ENCODE assay signal across 10 cellular contexts in genomic region chr1:13356774-13357173, GRCh38. TPM values are rescaled to one million over a fixed set of nuclear protein-coding genes. Genes with fewer than 3 reads are reported as not detected.
A peak's percentile ranks its signal among the peaks of the same experiment; 100 is the strongest.
DNase-seq lines count a peak whose midpoint lies in the region; ATAC-seq and TF ChIP-seq lines count a peak whose summit lies in the region.
"Not testable (repeated sequence)": the region's sequence is repeated elsewhere in the genome, so short reads cannot be mapped to it uniquely, and the experiment has no call there.
"Had no signal": no experiment of that assay in that cellular context is flagged by ENCODE, and none has a peak within 500 bp of the region (broad histone marks: within the 10 kb centered on the region; RNA-seq: fewer than 3 reads in every experiment).

No MANE protein-coding gene starts in this region.

- not testable (repeated sequence) for H3K27ac Mint-ChIP-seq in activated CD8-positive, alpha-beta memory T cell treated with anti-CD3 and anti-CD28 coated beads, Interleukin-2, amount 10 ng/mL, durations not matched to agents 7 days and 5 days

- not testable (repeated sequence) for H4K20me1 ChIP-seq in smooth muscle cell (ENCODE audit: low read depth)

- DNase-seq in AML-193 (lab: John Stamatoyannopoulos, UW) (peak; percentile 16 to 47), MV-4-11 (lab: John Stamatoyannopoulos, UW) (peak; percentile 50), NT2/D1 (ENCODE audit: low read depth, low spot score) (peak; percentile 42), erythroblast (lab: John Stamatoyannopoulos, UW) (peak; percentile 48 to 65)
- peak; percentile 45 for DNase-seq in activated CD8-positive, alpha-beta memory T cell treated with anti-CD3 and anti-CD28 coated beads, Interleukin-2, amount 10 ng/mL, durations not matched to agents 7 days and 5 days
- DNase-seq in right lobe of liver; smooth muscle cell (lab: John Stamatoyannopoulos, UW; ENCODE audit: unreplicated experiment): not testable (repeated sequence)

- not testable (repeated sequence) for H3K9me3 Mint-ChIP-seq in activated CD8-positive, alpha-beta memory T cell treated with anti-CD3 and anti-CD28 coated beads, Interleukin-2, amount 10 ng/mL, durations not matched to agents 7 days and 5 days (ENCODE audit: low read depth)

- H3K27me3 Mint-ChIP-seq in activated CD8-positive, alpha-beta memory T cell treated with anti-CD3 and anti-CD28 coated beads, Interleukin-2, amount 10 ng/mL, durations not matched to agents 7 days and 5 days: not testable (repeated sequence)

- ATAC-seq in activated CD8-positive, alpha-beta memory T cell treated with anti-CD3 and anti-CD28 coated beads, Interleukin-2, amount 10 ng/mL, durations not matched to agents 7 days and 5 days: not testable (repeated sequence)
- peak in 2 of 4 donors; percentile 30 to 43 for ATAC-seq in right lobe of liver

- not testable (repeated sequence) for H3K9me3 ChIP-seq in NT2/D1 (ENCODE audit: insufficient read depth, low read length); right lobe of liver; smooth muscle cell (replicated peaks; ENCODE audit: low read depth)

- not testable (repeated sequence) for H2AFZ ChIP-seq in smooth muscle cell (ENCODE audit: low read depth)

- H3K36me3 Mint-ChIP-seq in activated CD8-positive, alpha-beta memory T cell treated with anti-CD3 and anti-CD28 coated beads, Interleukin-2, amount 10 ng/mL, durations not matched to agents 7 days and 5 days: not testable (repeated sequence)

- not testable (repeated sequence) for H3K4me1 Mint-ChIP-seq in activated CD8-positive, alpha-beta memory T cell treated with anti-CD3 and anti-CD28 coated beads, Interleukin-2, amount 10 ng/mL, durations not matched to agents 7 days and 5 days

- not testable (repeated sequence) for TF ChIP-seq POLR2A in erythroblast (IDR thresholded peaks at IDR 0.05; ENCODE audit: low read length); right lobe of liver (IDR thresholded peaks at IDR 0.05)

- H3K4me2 ChIP-seq in smooth muscle cell: not testable (repeated sequence)

- H3K4me3 Mint-ChIP-seq in activated CD8-positive, alpha-beta memory T cell treated with anti-CD3 and anti-CD28 coated beads, Interleukin-2, amount 10 ng/mL, durations not matched to agents 7 days and 5 days: not testable (repeated sequence)

- H3F3A ChIP-seq in smooth muscle cell (ENCODE audit: low read depth): not testable (repeated sequence)

- peak; percentile 57 for TF ChIP-seq CTCF in GM12873 (IDR thresholded peaks at IDR 0.05; ENCODE audit: insufficient read depth, low read depth, low read length, missing control alignments)
- peak; percentile 54 to 62 (median 60) for TF ChIP-seq CTCF in right lobe of liver (IDR thresholded peaks at IDR 0.05)
- TF ChIP-seq CTCF in smooth muscle cell (IDR thresholded peaks at IDR 0.05; ENCODE audit: borderline replicate concordance, insufficient read depth, poor library complexity, severe bottlenecking): peak; percentile 64

- H3K9ac ChIP-seq in NT2/D1 (ENCODE audit: insufficient read length, low read depth); smooth muscle cell (ENCODE audit: low read depth): not testable (repeated sequence)

- WGBS in right lobe of liver (ENCODE audit: insufficient coverage, low coverage, low lambda C conversion rate, missing lambda C conversion rate): 0% methylated on average over 4 of the region's 5 CpGs
- WGBS in smooth muscle cell (ENCODE audit: low lambda C conversion rate): 1% methylated on average over 5 of the region's 5 CpGs

- not testable (repeated sequence) for H3K79me2 ChIP-seq in smooth muscle cell (ENCODE audit: low read depth)

- H3K4me3 ChIP-seq in NT2/D1 (ENCODE audit: insufficient read length, low read depth); right lobe of liver; smooth muscle cell: not testable (repeated sequence)

- not testable (repeated sequence) for H3K27me3 ChIP-seq in NT2/D1 (ENCODE audit: insufficient read depth, insufficient read length); right lobe of liver; smooth muscle cell (ENCODE audit: low read depth)

- intact Hi-C loops in right lobe of liver (cut with DNase I): not testable (repeated sequence)

- CTCF ChIA-PET in activated CD8-positive, alpha-beta memory T cell treated with anti-CD3 and anti-CD28 coated beads, Interleukin-2, amount 10 ng/mL, durations not matched to agents 7 days and 5 days (lab: Charles Lee): not testable (repeated sequence)

- not testable (repeated sequence) for H3K4me1 ChIP-seq in NT2/D1 (ENCODE audit: insufficient read depth, insufficient read length); right lobe of liver; smooth muscle cell (ENCODE audit: low read depth)

- not testable (repeated sequence) for H3K27ac ChIP-seq in right lobe of liver; smooth muscle cell (ENCODE audit: low read depth)

- H3K36me3 ChIP-seq in NT2/D1 (ENCODE audit: insufficient read depth, insufficient read length, low read length); right lobe of liver; smooth muscle cell (ENCODE audit: low read depth): not testable (repeated sequence)

RNA-seq across cellular contexts. Expression of gene PRAMEF14, which starts 9.8 kb away (rescaled TPM):
- not detected for total RNA-seq in activated CD8-positive, alpha-beta memory T cell treated with anti-CD3 and anti-CD28 coated beads, Interleukin-2, amount 10 ng/mL, durations not matched to agents 7 days and 5 days
- total RNA-seq in right lobe of liver: not detected
- not detected in 2 replicates for total RNA-seq in smooth muscle cell
- not detected in 2 replicates for polyA plus RNA-seq in smooth muscle cell
- total RNA-seq: activated CD4-positive, alpha-beta memory T cell treated with anti-CD3 and anti-CD28 coated beads, Interleukin-2, amount 10 ng/mL, durations not matched to agents 7 days and 5 days; ovary had no signal
- polyA plus RNA-seq: ovary had no signal

RNA-seq across cellular contexts. Expression of gene PRAMEF19, which starts 15.0 kb away (rescaled TPM):
- total RNA-seq in activated CD8-positive, alpha-beta memory T cell treated with anti-CD3 and anti-CD28 coated beads, Interleukin-2, amount 10 ng/mL, durations not matched to agents 7 days and 5 days: not detected
- total RNA-seq in right lobe of liver (not detected), smooth muscle cell (not detected in 2 replicates)
- not detected in 2 replicates for polyA plus RNA-seq in smooth muscle cell
- total RNA-seq: activated CD4-positive, alpha-beta memory T cell treated with anti-CD3 and anti-CD28 coated beads, Interleukin-2, amount 10 ng/mL, durations not matched to agents 7 days and 5 days; ovary had no signal
- polyA plus RNA-seq: ovary had no signal

RNA-seq across cellular contexts. Expression of gene PRAMEF17, which starts 32.7 kb away (rescaled TPM):
- total RNA-seq in activated CD8-positive, alpha-beta memory T cell treated with anti-CD3 and anti-CD28 coated beads, Interleukin-2, amount 10 ng/mL, durations not matched to agents 7 days and 5 days: not detected
- not detected for total RNA-seq in right lobe of liver
- not detected in 2 replicates for total RNA-seq in smooth muscle cell
- not detected in 2 replicates for polyA plus RNA-seq in smooth muscle cell
- total RNA-seq: activated CD4-positive, alpha-beta memory T cell treated with anti-CD3 and anti-CD28 coated beads, Interleukin-2, amount 10 ng/mL, durations not matched to agents 7 days and 5 days; ovary had no signal
- polyA plus RNA-seq: ovary had no signal

RNA-seq across cellular contexts. Expression of gene PRAMEF15, which starts 41.4 kb away (rescaled TPM):
- not detected for total RNA-seq in activated CD8-positive, alpha-beta memory T cell treated with anti-CD3 and anti-CD28 coated beads, Interleukin-2, amount 10 ng/mL, durations not matched to agents 7 days and 5 days
- total RNA-seq in right lobe of liver (not detected), smooth muscle cell (not detected in 2 replicates)
- polyA plus RNA-seq in smooth muscle cell: not detected in 2 replicates
- total RNA-seq: activated CD4-positive, alpha-beta memory T cell treated with anti-CD3 and anti-CD28 coated beads, Interleukin-2, amount 10 ng/mL, durations not matched to agents 7 days and 5 days; ovary had no signal
- polyA plus RNA-seq: ovary had no signal

RNA-seq across cellular contexts. Expression of gene PRAMEF33, which starts 53.4 kb away (rescaled TPM):
- not detected for total RNA-seq in activated CD8-positive, alpha-beta memory T cell treated with anti-CD3 and anti-CD28 coated beads, Interleukin-2, amount 10 ng/mL, durations not matched to agents 7 days and 5 days
- total RNA-seq in right lobe of liver: 1 to 10 TPM in 2 of 6 experiments, under 1 TPM in 2, not detected in 2; 0.13 to 6.0 (median 1.8) TPM
- total RNA-seq in smooth muscle cell: not detected in 2 replicates
- not detected in 2 replicates for polyA plus RNA-seq in smooth muscle cell
- total RNA-seq: activated CD4-positive, alpha-beta memory T cell treated with anti-CD3 and anti-CD28 coated beads, Interleukin-2, amount 10 ng/mL, durations not matched to agents 7 days and 5 days; ovary had no signal
- polyA plus RNA-seq: ovary had no signal
